In the genomic region with DNA sequence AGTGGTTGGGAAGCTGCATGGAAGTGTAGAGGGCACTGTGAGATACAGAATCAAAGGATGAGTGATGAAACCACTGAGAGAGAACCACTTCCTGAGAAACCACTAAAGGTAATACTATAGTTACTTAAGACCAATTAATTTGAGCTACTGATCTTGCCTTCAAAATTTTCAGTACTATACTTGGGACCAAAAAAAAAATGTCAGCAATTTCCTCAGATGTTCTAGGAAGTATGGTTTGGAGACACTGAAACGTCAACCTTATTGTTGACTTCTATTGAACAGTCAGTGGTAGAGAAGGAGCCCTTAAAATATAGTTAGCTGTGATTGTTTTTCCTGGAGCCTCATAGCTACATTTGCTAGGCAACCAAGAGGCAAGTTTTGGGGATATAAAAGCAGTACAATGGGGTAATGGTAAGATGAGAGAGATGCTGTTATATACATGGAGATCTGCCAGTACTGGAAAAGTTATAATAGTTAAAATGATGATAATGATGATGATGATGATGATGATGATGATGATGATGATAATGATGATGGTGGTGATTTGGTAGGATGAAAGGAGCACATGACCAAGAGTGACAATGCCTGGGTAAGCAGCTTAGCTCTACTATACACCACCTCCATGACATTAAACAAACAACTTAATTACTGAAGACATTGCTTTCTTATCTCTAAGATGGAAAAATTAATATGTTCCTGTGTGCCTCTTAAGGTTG, we compare ENCODE assay signal across 22 cellular contexts.
"Had no signal": no experiment of that assay in that cellular context is flagged by ENCODE, and none has a peak within 500 bp of the region (broad histone marks: within the 10 kb centered on the region; RNA-seq: fewer than 3 reads in every experiment).

No MANE protein-coding gene starts in this region.

- H3K9ac ChIP-seq: SK-N-SH had no signal

- H3K27me3 ChIP-seq: MG63 had no signal

- DNase-seq: KBM-7; MG63; NCI-H1092; NCI-H1105 treated with DMSO at 0.1 percent for 48 hours; NCI-H1417 treated with DMSO at 0.1 percent for 48 hours; NCI-H146; NCI-H1694 treated with DMSO at 0.1 percent for 48 hours; NCI-H1930; NCI-H2081; NCI-H2107; NCI-H2227 treated with DMSO at 0.1 percent for 48 hours; NCI-H524; NCI-H69; NCI-H774; NK-92 treated with Interleukin-12 subunit alpha and Interleukin-12 subunit beta, amount 100 ng/mL, for 24 hours; PC-3; SHP77; SK-N-SH; SW 1271 had no signal

- H3K27ac ChIP-seq: HL-60, RWPE1 had no signal

- H3K9me3 ChIP-seq: MG63, SK-N-SH had no signal

- H3K4me2 ChIP-seq: SK-N-SH had no signal

- ATAC-seq: Panc1, PC-3 had no signal

- H3K4me3 ChIP-seq: MG63 had no signal

- H3K36me3 ChIP-seq: MG63 had no signal
